Comparison of ENCODE assay signal across 1 cellular context in genomic region chr20:38221041-38221589, GRCh38.
TF ChIP-seq lines count a peak whose summit lies in the region.

No MANE protein-coding gene starts in this region.

TF ChIP-seq in HepG2, 621 proteins besides CTCF, POLR2A, EP300 and RAD21 (continued from another document and continues in another):
- TF ChIP-seq ZBTB43 (CRISPR knock-in tag; conservative IDR thresholded peaks at IDR 0.05) (0 out of 2 replicates have a peak, but pooled peaks have one; percentile 34), RARA (CRISPR knock-in tag; IDR thresholded peaks at IDR 0.05) (no peak), FOXP4 (CRISPR knock-in tag; IDR thresholded peaks at IDR 0.05) (peak; percentile 21; the same call in 1 of the 2 replicates), SRSF9 (IDR thresholded peaks at IDR 0.05; ENCODE audit: borderline replicate concordance, insufficient read depth, low read depth, low read length, poor library complexity, severe bottlenecking) (no peak), CBX5 (CRISPR knock-in tag; IDR thresholded peaks at IDR 0.05; ENCODE audit: borderline replicate concordance) (no peak), YY1 (IDR thresholded peaks at IDR 0.05; ENCODE audit: insufficient read depth, insufficient replicate concordance, low read depth, low read length) (no peak), ZNF574 (CRISPR knock-in tag; IDR thresholded peaks at IDR 0.05) (peak; percentile 55), THAP11 (CRISPR knock-in tag; IDR thresholded peaks at IDR 0.05) (no peak), ZBTB42 (CRISPR knock-in tag; IDR thresholded peaks at IDR 0.05) (no peak), NFIC (IDR thresholded peaks at IDR 0.05; ENCODE audit: low read length) (no peak), SOX5 (CRISPR knock-in tag; IDR thresholded peaks at IDR 0.05; ENCODE audit: borderline replicate concordance) (no peak), MYNN (CRISPR knock-in tag; IDR thresholded peaks at IDR 0.05; ENCODE audit: low read depth) (no peak), IKZF5 (CRISPR knock-in tag; IDR thresholded peaks at IDR 0.05) (peak; percentile 45; the same call in 1 of the 2 replicates), RCOR2 (CRISPR knock-in tag; IDR thresholded peaks at IDR 0.05) (no peak), NR3C1 (CRISPR knock-in tag; IDR thresholded peaks at IDR 0.05) (no peak), MIER2 (CRISPR knock-in tag; IDR thresholded peaks at IDR 0.05) (peak; percentile 54; the same call in 1 of the 2 replicates), ZNF703 (CRISPR knock-in tag; IDR thresholded peaks at IDR 0.05; ENCODE audit: borderline replicate concordance) (no peak), JUN (CRISPR knock-in tag; IDR thresholded peaks at IDR 0.05) (no peak), HMG20A (CRISPR knock-in tag; IDR thresholded peaks at IDR 0.05; ENCODE audit: borderline replicate concordance) (no peak), ZBTB3 (CRISPR knock-in tag; IDR thresholded peaks at IDR 0.05; ENCODE audit: borderline replicate concordance, low read depth) (no peak), NBN (conservative IDR thresholded peaks at IDR 0.05) (no peak), KLF12 (CRISPR knock-in tag; IDR thresholded peaks at IDR 0.05; ENCODE audit: borderline replicate concordance) (no peak), ZNF614 (CRISPR knock-in tag; IDR thresholded peaks at IDR 0.05; ENCODE audit: borderline replicate concordance) (no peak), RELA (CRISPR knock-in tag; IDR thresholded peaks at IDR 0.05) (no peak; the same call in 1 of the 2 replicates), ZNF784 (CRISPR knock-in tag; IDR thresholded peaks at IDR 0.05; ENCODE audit: borderline replicate concordance) (no peak), ZBTB49 (CRISPR knock-in tag; IDR thresholded peaks at IDR 0.05; ENCODE audit: borderline replicate concordance) (no peak), FOSL2 (CRISPR knock-in tag; IDR thresholded peaks at IDR 0.05) (peak; percentile 44), ZBTB26 (CRISPR knock-in tag; IDR thresholded peaks at IDR 0.05; ENCODE audit: borderline replicate concordance) (no peak), NFYB (CRISPR knock-in tag; IDR thresholded peaks at IDR 0.05) (no peak), ZNF557 (CRISPR knock-in tag; IDR thresholded peaks at IDR 0.05) (no peak)
- TF ChIP-seq, protein P1, sequence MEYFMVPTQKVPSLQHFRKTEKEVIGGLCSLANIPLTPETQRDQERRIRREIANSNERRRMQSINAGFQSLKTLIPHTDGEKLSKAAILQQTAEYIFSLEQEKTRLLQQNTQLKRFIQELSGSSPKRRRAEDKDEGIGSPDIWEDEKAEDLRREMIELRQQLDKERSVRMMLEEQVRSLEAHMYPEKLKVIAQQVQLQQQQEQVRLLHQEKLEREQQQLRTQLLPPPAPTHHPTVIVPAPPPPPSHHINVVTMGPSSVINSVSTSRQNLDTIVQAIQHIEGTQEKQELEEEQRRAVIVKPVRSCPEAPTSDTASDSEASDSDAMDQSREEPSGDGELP (IDR thresholded peaks at IDR 0.05; ENCODE audit: borderline replicate concordance, low read depth) = no peak
- TF ChIP-seq, protein P2, sequence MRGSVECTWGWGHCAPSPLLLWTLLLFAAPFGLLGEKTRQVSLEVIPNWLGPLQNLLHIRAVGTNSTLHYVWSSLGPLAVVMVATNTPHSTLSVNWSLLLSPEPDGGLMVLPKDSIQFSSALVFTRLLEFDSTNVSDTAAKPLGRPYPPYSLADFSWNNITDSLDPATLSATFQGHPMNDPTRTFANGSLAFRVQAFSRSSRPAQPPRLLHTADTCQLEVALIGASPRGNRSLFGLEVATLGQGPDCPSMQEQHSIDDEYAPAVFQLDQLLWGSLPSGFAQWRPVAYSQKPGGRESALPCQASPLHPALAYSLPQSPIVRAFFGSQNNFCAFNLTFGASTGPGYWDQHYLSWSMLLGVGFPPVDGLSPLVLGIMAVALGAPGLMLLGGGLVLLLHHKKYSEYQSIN (CRISPR knock-in tag; IDR thresholded peaks at IDR 0.05; ENCODE audit: borderline replicate concordance) = no peak
- TF ChIP-seq, protein P3, sequence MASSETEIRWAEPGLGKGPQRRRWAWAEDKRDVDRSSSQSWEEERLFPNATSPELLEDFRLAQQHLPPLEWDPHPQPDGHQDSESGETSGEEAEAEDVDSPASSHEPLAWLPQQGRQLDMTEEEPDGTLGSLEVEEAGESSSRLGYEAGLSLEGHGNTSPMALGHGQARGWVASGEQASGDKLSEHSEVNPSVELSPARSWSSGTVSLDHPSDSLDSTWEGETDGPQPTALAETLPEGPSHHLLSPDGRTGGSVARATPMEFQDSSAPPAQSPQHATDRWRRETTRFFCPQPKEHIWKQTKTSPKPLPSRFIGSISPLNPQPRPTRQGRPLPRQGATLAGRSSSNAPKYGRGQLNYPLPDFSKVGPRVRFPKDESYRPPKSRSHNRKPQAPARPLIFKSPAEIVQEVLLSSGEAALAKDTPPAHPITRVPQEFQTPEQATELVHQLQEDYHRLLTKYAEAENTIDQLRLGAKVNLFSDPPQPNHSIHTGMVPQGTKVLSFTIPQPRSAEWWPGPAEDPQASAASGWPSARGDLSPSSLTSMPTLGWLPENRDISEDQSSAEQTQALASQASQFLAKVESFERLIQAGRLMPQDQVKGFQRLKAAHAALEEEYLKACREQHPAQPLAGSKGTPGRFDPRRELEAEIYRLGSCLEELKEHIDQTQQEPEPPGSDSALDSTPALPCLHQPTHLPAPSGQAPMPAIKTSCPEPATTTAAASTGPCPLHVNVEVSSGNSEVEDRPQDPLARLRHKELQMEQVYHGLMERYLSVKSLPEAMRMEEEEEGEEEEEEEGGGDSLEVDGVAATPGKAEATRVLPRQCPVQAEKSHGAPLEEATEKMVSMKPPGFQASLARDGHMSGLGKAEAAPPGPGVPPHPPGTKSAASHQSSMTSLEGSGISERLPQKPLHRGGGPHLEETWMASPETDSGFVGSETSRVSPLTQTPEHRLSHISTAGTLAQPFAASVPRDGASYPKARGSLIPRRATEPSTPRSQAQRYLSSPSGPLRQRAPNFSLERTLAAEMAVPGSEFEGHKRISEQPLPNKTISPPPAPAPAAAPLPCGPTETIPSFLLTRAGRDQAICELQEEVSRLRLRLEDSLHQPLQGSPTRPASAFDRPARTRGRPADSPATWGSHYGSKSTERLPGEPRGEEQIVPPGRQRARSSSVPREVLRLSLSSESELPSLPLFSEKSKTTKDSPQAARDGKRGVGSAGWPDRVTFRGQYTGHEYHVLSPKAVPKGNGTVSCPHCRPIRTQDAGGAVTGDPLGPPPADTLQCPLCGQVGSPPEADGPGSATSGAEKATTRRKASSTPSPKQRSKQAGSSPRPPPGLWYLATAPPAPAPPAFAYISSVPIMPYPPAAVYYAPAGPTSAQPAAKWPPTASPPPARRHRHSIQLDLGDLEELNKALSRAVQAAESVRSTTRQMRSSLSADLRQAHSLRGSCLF (CRISPR knock-in tag; IDR thresholded peaks at IDR 0.05; ENCODE audit: borderline replicate concordance) = no peak
- TF ChIP-seq, protein P4, sequence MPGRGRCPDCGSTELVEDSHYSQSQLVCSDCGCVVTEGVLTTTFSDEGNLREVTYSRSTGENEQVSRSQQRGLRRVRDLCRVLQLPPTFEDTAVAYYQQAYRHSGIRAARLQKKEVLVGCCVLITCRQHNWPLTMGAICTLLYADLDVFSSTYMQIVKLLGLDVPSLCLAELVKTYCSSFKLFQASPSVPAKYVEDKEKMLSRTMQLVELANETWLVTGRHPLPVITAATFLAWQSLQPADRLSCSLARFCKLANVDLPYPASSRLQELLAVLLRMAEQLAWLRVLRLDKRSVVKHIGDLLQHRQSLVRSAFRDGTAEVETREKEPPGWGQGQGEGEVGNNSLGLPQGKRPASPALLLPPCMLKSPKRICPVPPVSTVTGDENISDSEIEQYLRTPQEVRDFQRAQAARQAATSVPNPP (CRISPR knock-in tag; IDR thresholded peaks at IDR 0.05) = no peak
- TF ChIP-seq, protein P5, sequence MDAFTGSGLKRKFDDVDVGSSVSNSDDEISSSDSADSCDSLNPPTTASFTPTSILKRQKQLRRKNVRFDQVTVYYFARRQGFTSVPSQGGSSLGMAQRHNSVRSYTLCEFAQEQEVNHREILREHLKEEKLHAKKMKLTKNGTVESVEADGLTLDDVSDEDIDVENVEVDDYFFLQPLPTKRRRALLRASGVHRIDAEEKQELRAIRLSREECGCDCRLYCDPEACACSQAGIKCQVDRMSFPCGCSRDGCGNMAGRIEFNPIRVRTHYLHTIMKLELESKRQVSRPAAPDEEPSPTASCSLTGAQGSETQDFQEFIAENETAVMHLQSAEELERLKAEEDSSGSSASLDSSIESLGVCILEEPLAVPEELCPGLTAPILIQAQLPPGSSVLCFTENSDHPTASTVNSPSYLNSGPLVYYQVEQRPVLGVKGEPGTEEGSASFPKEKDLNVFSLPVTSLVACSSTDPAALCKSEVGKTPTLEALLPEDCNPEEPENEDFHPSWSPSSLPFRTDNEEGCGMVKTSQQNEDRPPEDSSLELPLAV (CRISPR knock-in tag; conservative IDR thresholded peaks at IDR 0.05; ENCODE audit: low read depth) = no peak
